ENCODE assay signal across 13 cellular contexts in genomic region chr2:178553047-178553446, GRCh38.
DNase-seq lines count a peak whose midpoint lies in the region; ATAC-seq, FAIRE-seq and TF ChIP-seq lines count a peak whose summit lies in the region.
"Had no signal": no experiment of that assay in that cellular context is flagged by ENCODE, and none has a peak within 500 bp of the region (broad histone marks: within the 10 kb centered on the region; RNA-seq: fewer than 3 reads in every experiment).

No MANE protein-coding gene starts in this region.

- no peak overlapping the region for H4K5ac ChIP-seq in IMR-90 (ENCODE audit: low read depth, low read length)

- peaks cover 1% of the 10 kb centered on the region; the same call in 1 of the 2 replicates for H3K4me1 ChIP-seq in IMR-90 (ENCODE audit: control insufficient read depth, insufficient read depth, low read length)
- H3K4me1 ChIP-seq: neural progenitor cell, uterus had no signal

- peaks cover 4 to 6% of the 10 kb centered on the region in 2 experiments; a peak in 2 of 4 replicates for H3K79me1 ChIP-seq in IMR-90 (ENCODE audit: low read depth in 1 of 2, low read length in 2 of 2)

- intact Hi-C loops in IMR-90 (cut with micrococcal nuclease) = no loop called here

- H2AFZ ChIP-seq in IMR-90 (replicated peaks; ENCODE audit: low read length, poor library complexity) = no peak overlapping the region
- H2AFZ ChIP-seq: neural progenitor cell had no signal

- DNase-seq in AG09309 (ENCODE audit: low read depth) (peak; percentile 55), IMR-90 (peak; percentile 89), bronchial epithelial cell (ENCODE audit: low read depth) (peak; percentile 94), kidney glomerular epithelial cell (lab: John Stamatoyannopoulos, UW) (peak; percentile 79), mesenteric fat pad (ENCODE audit: low spot score) (no peak), NCI-H1417 treated with DMSO at 0.1 percent for 48 hours (lab: John Stamatoyannopoulos, UW) (no peak), NCI-H1694 treated with DMSO at 0.1 percent for 48 hours (lab: John Stamatoyannopoulos, UW) (no peak)
- DNase-seq: kidney; stimulated activated CD4-positive, alpha-beta T cell treated with anti-CD3 and anti-CD28 coated beads, Interleukin-12 subunit alpha, Interleukin-12 subunit beta, amount 100 ng/mL, for 4 hours; uterus had no signal

- no peak overlapping the region for H2BK20ac ChIP-seq in IMR-90 (ENCODE audit: low read depth, low read length)

- H3K9ac ChIP-seq in IMR-90 (ENCODE audit: low read depth, low read length) = no peak overlapping the region
- H3K9ac ChIP-seq: neural progenitor cell had no signal

- no peaks in the 10 kb centered on the region for H3K9me3 ChIP-seq in IMR-90 (ENCODE audit: control insufficient read depth, insufficient read depth, low read length)
- H3K9me3 ChIP-seq: uterus had no signal

- no peak overlapping the region for H3K4me2 ChIP-seq in IMR-90 (ENCODE audit: low read depth, low read length)
- H3K4me2 ChIP-seq: neural progenitor cell had no signal

- no peak overlapping the region for H3K27ac ChIP-seq in IMR-90 (ENCODE audit: insufficient read depth, low read length)
- H3K27ac ChIP-seq: neural progenitor cell, uterus had no signal

- no peak for TF ChIP-seq POLR2A in IMR-90 (IDR thresholded peaks at IDR 0.05; ENCODE audit: low read depth, low read length)

- H3K9me1 ChIP-seq in IMR-90 (ENCODE audit: insufficient read depth, low read length) = 0 out of 2 replicates have a peak, but pooled peaks cover 5% of the 10 kb centered on the region

- TF ChIP-seq RAD21 in IMR-90 (IDR thresholded peaks at IDR 0.05; ENCODE audit: low read length) = no peak

- peak; percentile 87 for ATAC-seq in IMR-90 (ENCODE audit: low read depth)
- ATAC-seq in HG03378 (IDR thresholded peaks at IDR 0.05; ENCODE audit: unreplicated experiment) = no peak

- H3K4ac ChIP-seq in IMR-90 (ENCODE audit: low read depth, low read length) = no peak overlapping the region; the same call in 1 of the 2 replicates

- H3K23ac ChIP-seq in IMR-90 (ENCODE audit: low read depth, low read length) = no peak overlapping the region

- no peak for FAIRE-seq in bronchial epithelial cell (lab: Jason Lieb, UNC)
- FAIRE-seq: K562, kidney had no signal

- 0 out of 2 replicates have a peak overlapping the region, but pooled peaks have one; percentile 2 for H3K14ac ChIP-seq in IMR-90 (replicated peaks; ENCODE audit: low read depth, low read length)

- no peak for TF ChIP-seq CTCF in AG09309 (IDR thresholded peaks at IDR 0.05; ENCODE audit: control insufficient read depth, insufficient read depth, low read depth, low read length, missing control alignments)
- no peak for TF ChIP-seq CTCF in IMR-90 (conservative IDR thresholded peaks at IDR 0.05; ENCODE audit: low read depth, low read length)
- no peak for TF ChIP-seq CTCF in bronchial epithelial cell (IDR thresholded peaks at IDR 0.05; ENCODE audit: insufficient read depth, low read length, severe bottlenecking)

- peak overlapping the region; percentile 38 for H2BK5ac ChIP-seq in IMR-90 (ENCODE audit: low read depth, low read length, poor library complexity, severe bottlenecking)

- H3K36me3 ChIP-seq in IMR-90 (ENCODE audit: control insufficient read depth, insufficient read depth, low read length) (no peaks in the 10 kb centered on the region), bronchial epithelial cell (ENCODE audit: control insufficient read depth, insufficient read depth, low read length) (no peaks in the 10 kb centered on the region)
- H3K36me3 ChIP-seq: neural progenitor cell, uterus had no signal

- in situ Hi-C loops in IMR-90 (cut with MboI; ENCODE audit: low sequenced_read_pairs) = no loop called here

- peak overlapping the region; percentile 42; the same call in 1 of the 2 replicates for H3K18ac ChIP-seq in IMR-90 (ENCODE audit: low read depth, low read length)

- dilution Hi-C loops in IMR-90 (cut with HindIII; ENCODE audit: low sequenced_read_pairs, unreplicated experiment) = no loop called here

- H2AK5ac ChIP-seq in IMR-90 (ENCODE audit: low read depth, low read length) = no peak overlapping the region

- H3K4me3 ChIP-seq in AG09309 (ENCODE audit: control insufficient read depth, low read depth, low read length) (no peak overlapping the region), IMR-90 (ENCODE audit: insufficient read depth, low read depth, low read length) (no peak overlapping the region), bronchial epithelial cell (ENCODE audit: low read depth, low read length) (no peak overlapping the region)
- H3K4me3 ChIP-seq: K562, neural progenitor cell, uterus had no signal

- H4K8ac ChIP-seq in IMR-90 (ENCODE audit: low read depth in 2 of 2, low read length in 2 of 2) = peak overlapping the region in 1 of 2 experiments; percentile 31; a peak in 1 of 4 replicates

- H3K56ac ChIP-seq in IMR-90 (ENCODE audit: extremely low read depth, insufficient read depth, low read length) = no peak overlapping the region

- H2BK15ac ChIP-seq in IMR-90 (ENCODE audit: low read depth, low read length) = no peak overlapping the region

- H2BK120ac ChIP-seq in IMR-90 (ENCODE audit: low read depth, low read length) = peak overlapping the region; percentile 28; the same call in 1 of the 2 replicates

- CTCF ChIA-PET in IMR-90 (lab: Yijun Ruan, JAX) = no interaction called here

- H4K91ac ChIP-seq in IMR-90 (ENCODE audit: insufficient read depth, low read depth, low read length) = no peak overlapping the region

- no CpG with 5 or more reads among the region's 2 CpGs for WGBS in IMR-90 (ENCODE audit: extremely low coverage in 2 of 2, insufficient read length in 1 of 2), 2 experiments

- no TSS peak for BruUV-seq in IMR-90 (replicated peaks; lab: Mats Ljungman, UMichigan)

- no peaks in the 10 kb centered on the region for H4K20me1 ChIP-seq in IMR-90 (ENCODE audit: insufficient read depth, low read length)

- H2AK9ac ChIP-seq in IMR-90 (replicated peaks; ENCODE audit: low read depth, low read length, poor library complexity) = no peak overlapping the region

- POLR2A ChIA-PET in IMR-90 (lab: Charles Lee; ENCODE audit: unreplicated experiment) = interaction anchor here (0.5 kb wide), 1 partner anchor 36 kb away, joined by 3 read pairs; no protein-coding TSS in a partner anchor

- H3K27me3 ChIP-seq in IMR-90 (ENCODE audit: control insufficient read depth, insufficient read depth, low read length) (no peaks in the 10 kb centered on the region), bronchial epithelial cell (ENCODE audit: control insufficient read depth, insufficient read depth, low read length) (no peaks in the 10 kb centered on the region)
- H3K27me3 ChIP-seq: neural progenitor cell, uterus had no signal

TF ChIP-seq in IMR-90, 13 proteins besides CTCF, POLR2A, EP300 and RAD21:
- peak; percentile 40; the same call in 1 of the 2 replicates for TF ChIP-seq USF2 (IDR thresholded peaks at IDR 0.05; ENCODE audit: low read depth, low read length)
- TF ChIP-seq NFE2L2 (IDR thresholded peaks at IDR 0.05; ENCODE audit: low read depth, low read length) = peak; percentile 9; the same call in 1 of the 2 replicates
- no peak for TF ChIP-seq ELK1 (IDR thresholded peaks at IDR 0.05; ENCODE audit: borderline replicate concordance, low read depth, low read length)
- 0 out of 2 replicates have a peak, but pooled peaks have one; percentile 31 for TF ChIP-seq FOS (IDR thresholded peaks at IDR 0.05; ENCODE audit: low read depth, low read length)
- TF ChIP-seq CEBPB (IDR thresholded peaks at IDR 0.05; ENCODE audit: low read depth, low read length) = 0 out of 2 replicates have a peak, but pooled peaks have one; percentile 16

Comparison
In these comparisons a context has a peak if more than half of its experiments do, and no peak if none do; other contexts are left out.
1. DNase-seq: peak in AG09309 (single experiment), IMR-90 (single experiment), bronchial epithelial cell (single experiment) and kidney glomerular epithelial cell (single experiment); none in mesenteric fat pad (single experiment), NCI-H1417 treated with DMSO at 0.1 percent for 48 hours (single experiment) and NCI-H1694 treated with DMSO at 0.1 percent for 48 hours (single experiment).